19 cellular contexts compared by ENCODE assay signal in genomic region chr9:133005221-133005760, GRCh38. TPM values are rescaled to one million over a fixed set of nuclear protein-coding genes. Genes with fewer than 3 reads are reported as not detected.
"Had no signal": no experiment of that assay in that cellular context is flagged by ENCODE, and none has a peak within 500 bp of the region (broad histone marks: within the 10 kb centered on the region; RNA-seq: fewer than 3 reads in every experiment).

No MANE protein-coding gene starts in this region.

- H3K9me3 ChIP-seq: gastrocnemius medialis, ovary, upper lobe of left lung, uterus had no signal

- ATAC-seq: gastrocnemius medialis; naive thymus-derived CD8-positive, alpha-beta T cell; right cardiac atrium had no signal

- H3K9me3 Mint-ChIP-seq: stimulated activated naive CD8-positive, alpha-beta T cell treated with anti-CD3 and anti-CD28 coated beads, Interleukin-15, Interleukin-2, amounts not matched to agents 100 ng/mL and 50 ng/mL, for 24 hours had no signal

- H3K4me3 Mint-ChIP-seq: naive thymus-derived CD8-positive, alpha-beta T cell; stimulated activated naive CD8-positive, alpha-beta T cell treated with anti-CD3 and anti-CD28 coated beads, Interleukin-15, Interleukin-2, amounts not matched to agents 100 ng/mL and 50 ng/mL, for 24 hours had no signal

- H3K36me3 ChIP-seq: esophagus muscularis mucosa, gastrocnemius medialis, ovary, tibial artery, upper lobe of left lung, uterus had no signal

- DNase-seq: cortex of kidney; effector memory CD4-positive, alpha-beta T cell; gastrocnemius medialis; kidney glomerular epithelial cell; mammary epithelial cell; naive thymus-derived CD8-positive, alpha-beta T cell; ovary; right cardiac atrium; small intestine; stimulated activated CD4-positive, alpha-beta T cell treated with anti-CD3 and anti-CD28 coated beads, Interleukin-12 subunit alpha, Interleukin-12 subunit beta, amount 100 ng/mL, for 4 hours; stimulated activated CD4-positive, alpha-beta T cell treated with anti-CD3 and anti-CD28 coated beads, Interleukin-2, amount 100 ng/mL, for 48 hours; tibial artery; uterus had no signal

- H3K27ac Mint-ChIP-seq: naive thymus-derived CD8-positive, alpha-beta T cell; stimulated activated naive CD8-positive, alpha-beta T cell treated with anti-CD3 and anti-CD28 coated beads, Interleukin-15, Interleukin-2, amounts not matched to agents 100 ng/mL and 50 ng/mL, for 24 hours had no signal

- H3K27ac ChIP-seq: epithelial cell of prostate, esophagus muscularis mucosa, gastrocnemius medialis, ovary, tibial artery, upper lobe of left lung, uterus had no signal

RNA-seq across cellular contexts. Expression of gene GFI1B, which starts 26.8 kb away (rescaled TPM):
- total RNA-seq: gastrocnemius medialis, mammary epithelial cell, mesenteric fat pad, ovary had no signal
- polyA plus RNA-seq: mammary epithelial cell, neural cell had no signal

RNA-seq across cellular contexts. Expression of gene CEL, which starts 56.5 kb away (rescaled TPM):
- polyA plus RNA-seq: naive thymus-derived CD8-positive, alpha-beta T cell had no signal
